In genomic region chr5:176647030-176647869, GRCh38 we compare ENCODE assay signal across 8 cellular contexts. TPM values are rescaled to one million over a fixed set of nuclear protein-coding genes. Genes with fewer than 3 reads are reported as not detected.
DNase-seq lines count a peak whose midpoint lies in the region; ATAC-seq, FAIRE-seq and TF ChIP-seq lines count a peak whose summit lies in the region.

TSPAN17 (plus strand) TSS chr5:176647484; CDS start chr5:176647616, 132 bp downstream.

- 0% methylated on average over 63 of the region's 64 CpGs; no CpG with 5 or more reads in 1 of the 2 donors for WGBS in body of pancreas, 2 donors
- WGBS in sigmoid colon, 2 donors, result 0 to 1% methylated on average over 64 of the region's 64 CpGs

- peak; percentile 87 for FAIRE-seq in TTC549 (lab: Jason Lieb, UNC)

- TF ChIP-seq POLR2A in GM18526 (IDR thresholded peaks at IDR 0.05; ENCODE audit: extremely low read depth, insufficient read length) (peak; percentile 94), body of pancreas (IDR thresholded peaks at IDR 0.05) (peak; percentile 60 to 82 (median 65)), sigmoid colon (IDR thresholded peaks at IDR 0.05) (peak; percentile 11 to 25)

- peak in 1 of 4 donors; percentile 9 for TF ChIP-seq EP300 in sigmoid colon (IDR thresholded peaks at IDR 0.05)

- no peaks in the 10 kb centered on the region for H3K36me3 ChIP-seq in body of pancreas (replicated peaks in 1 of 2; ENCODE audit: insufficient read depth in 1 of 2, low read depth in 2 of 2)
- no peaks in the 10 kb centered on the region for H3K36me3 ChIP-seq in sigmoid colon

- H3K4me3 ChIP-seq in body of pancreas, result peak within 1 kb of the TSS; percentile 23 to 45
- H3K4me3 ChIP-seq in sigmoid colon, result peak within 1 kb of the TSS; percentile 61 to 85 (median 70)

- DNase-seq in A172 (ENCODE audit: low spot score) (peak; percentile 96), NCI-H2107 treated with DMSO at 0.1 percent for 48 hours (lab: John Stamatoyannopoulos, UW; ENCODE audit: unreplicated experiment) (peak; percentile 79), body of pancreas (peak; percentile 100), iPS DF 19.7 (ENCODE audit: low read depth, low spot score) (peak; percentile 68), sigmoid colon (peak; percentile 100)

- peak in 3 of 7 experiments; percentile 15 to 38 (median 18) for TF ChIP-seq CTCF in body of pancreas (IDR thresholded peaks at IDR 0.05)
- peak in 1 of 4 experiments; percentile 11 for TF ChIP-seq CTCF in sigmoid colon (IDR thresholded peaks at IDR 0.05)

- peaks cover 18% of the 10 kb centered on the region for H3K4me1 ChIP-seq in body of pancreas
- H3K4me1 ChIP-seq in sigmoid colon, result peaks cover 0 to 22% (median 20%) of the 10 kb centered on the region in 4 donors

- H3K9me3 ChIP-seq in body of pancreas, result no peaks in the 10 kb centered on the region
- H3K9me3 ChIP-seq in sigmoid colon, result no peaks in the 10 kb centered on the region

- H3K27me3 ChIP-seq in body of pancreas, result no peaks in the 10 kb centered on the region
- no peaks in the 10 kb centered on the region for H3K27me3 ChIP-seq in sigmoid colon

- H3K27ac ChIP-seq in body of pancreas (peak within 1 kb of the TSS; percentile 40 to 81 (median 67)), sigmoid colon (peak within 1 kb of the TSS; percentile 79 to 82 (median 82))

- ATAC-seq in HG03066 (IDR thresholded peaks at IDR 0.05; ENCODE audit: low read depth, unreplicated experiment) (peak; percentile 93), body of pancreas (peak; percentile 97)

- intact Hi-C loops in body of pancreas (cut with DNase I) (no loop called here), sigmoid colon (cut with DNase I) (loop anchor here (1.0 to 10.0 kb wide), 6 partner anchors 72 to 1980 kb away; partner anchors contain the start of genes CLK4, CLTB, HIGD2A and NOP16)

RNA-seq across cellular contexts. Expression of gene TSPAN17, which starts in this region (rescaled TPM):
- total RNA-seq in A172 (2014; rRNA removed; shearing (Covaris generic)), result 54.9 and 67.7 TPM in 2 replicates
- total RNA-seq in body of pancreas (10 to 100 TPM; 24.1 to 37.6 TPM), sigmoid colon (10 to 100 TPM in 2 of 4 donors, 1 to 10 TPM in 2; 7.4 to 22.4 (median 9.7) TPM)
- 10 to 100 TPM; 21.7 to 37.7 (median 25.2) TPM for polyA plus RNA-seq in sigmoid colon

Comparison
In these comparisons a context has a peak if more than half of its experiments do, and no peak if none do; other contexts are left out.
1. Peak in every context shown above with its lines: DNase-seq, ATAC-seq, H3K4me3 ChIP-seq and H3K27ac ChIP-seq.
2. POLR2A ChIP-seq: peak in every context shown above with its lines; median percentile 94 in GM18526; 65 in body of pancreas; 18 in sigmoid colon.